In the genomic region with DNA sequence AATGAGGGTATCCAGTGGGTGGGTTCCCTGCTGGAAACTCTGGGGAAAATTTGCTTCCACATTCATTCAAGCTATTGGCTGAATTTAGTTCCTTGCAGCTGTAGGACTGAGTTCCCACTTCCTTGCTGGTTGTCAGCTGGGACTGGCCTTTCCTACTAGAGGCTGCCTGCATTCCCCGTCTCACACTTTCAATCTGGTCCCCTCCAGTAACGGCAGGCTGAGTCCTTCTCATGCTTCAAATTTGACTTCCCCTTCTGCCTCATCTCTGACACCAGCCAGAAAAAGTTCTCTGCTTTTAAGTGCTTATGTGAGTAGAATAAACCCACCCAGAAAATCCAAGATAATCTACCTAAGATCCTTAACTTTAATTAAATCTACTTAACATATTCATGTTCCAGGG, we compare ENCODE assay signal across 15 cellular contexts. TPM values are rescaled to one million over a fixed set of nuclear protein-coding genes. Genes with fewer than 3 reads are reported as not detected.
A peak's percentile ranks its signal among the peaks of the same experiment; 100 is the strongest.
DNase-seq lines count a peak whose midpoint lies in the region; ATAC-seq and TF ChIP-seq lines count a peak whose summit lies in the region.
"Had no signal": no experiment of that assay in that cellular context is flagged by ENCODE, and none has a peak within 500 bp of the region (broad histone marks: within the 10 kb centered on the region; RNA-seq: fewer than 3 reads in every experiment).

No MANE protein-coding gene starts in this region.

- intact Hi-C loops in OCI-LY7 (cut with micrococcal nuclease; ENCODE audit: unreplicated experiment): no loop called here

- CTCF ChIA-PET in OCI-LY7 (lab: Charles Lee; ENCODE audit: unreplicated experiment): no interaction called here

- BruUV-seq in OCI-LY7 (replicated peaks; lab: Mats Ljungman, UMichigan): no TSS peak

- no peak overlapping the region for H3K4me3 ChIP-seq in OCI-LY7 (ENCODE audit: low read depth, low read length, poor library complexity, severe bottlenecking)
- H3K4me3 ChIP-seq in fibroblast of pulmonary artery (replicated peaks; ENCODE audit: low read depth, low read length): peak overlapping the region; percentile 28
- no peak overlapping the region for H3K4me3 ChIP-seq in subcutaneous abdominal adipose tissue (ENCODE audit: low read depth in 1 of 5, low read length in 5 of 5)

- H3K27me3 ChIP-seq in subcutaneous abdominal adipose tissue (ENCODE audit: control insufficient read depth in 5 of 5, insufficient read depth in 4 of 5, low read length in 5 of 5): no peaks in the 10 kb centered on the region

- peak overlapping the region; percentile 28; the same call in 1 of the 2 replicates for H3K4me2 ChIP-seq in OCI-LY7 (ENCODE audit: low read length)

- peaks cover 92% of the 10 kb centered on the region for H3K4me1 Mint-ChIP-seq in activated T-cell treated with anti-CD3 and anti-CD28 coated beads, Interleukin-2, amount 50 U/mL, for 72 hours (ENCODE audit: low read depth)
- peaks cover 88% of the 10 kb centered on the region for H3K4me1 Mint-ChIP-seq in activated T-cell treated with anti-CD3 and anti-CD28 coated beads, Interleukin-2, amount 50 U/mL, for 24 hours (ENCODE audit: low read depth)

- peak overlapping the region in 1 of 5 donors; percentile 13 for H3K9ac ChIP-seq in subcutaneous abdominal adipose tissue (ENCODE audit: low read length in 5 of 5)

- peaks cover 91% of the 10 kb centered on the region for H3K79me2 ChIP-seq in OCI-LY7 (ENCODE audit: insufficient read depth, low read depth, low read length)

- no peaks in the 10 kb centered on the region for H3K9me2 ChIP-seq in OCI-LY7 (ENCODE audit: insufficient read depth, low read length)

- H4K20me1 ChIP-seq in OCI-LY7 (ENCODE audit: insufficient read depth, low read length): peaks cover 50% of the 10 kb centered on the region

- TF ChIP-seq CTCF in OCI-LY7 (conservative IDR thresholded peaks at IDR 0.05; ENCODE audit: low read length) (no peak), fibroblast of pulmonary artery (IDR thresholded peaks at IDR 0.05; ENCODE audit: low read length, missing control alignments) (no peak)

- H2AFZ ChIP-seq in OCI-LY7 (ENCODE audit: low read length): no peak overlapping the region

- peaks cover 19 to 39% of the 10 kb centered on the region in 2 donors for H3K36me3 Mint-ChIP-seq in activated T-cell treated with anti-CD3 and anti-CD28 coated beads, Interleukin-2, amount 50 U/mL, for 72 hours (ENCODE audit: insufficient read depth in 2 of 2)
- peaks cover 73% of the 10 kb centered on the region for H3K36me3 Mint-ChIP-seq in activated T-cell treated with anti-CD3 and anti-CD28 coated beads, Interleukin-2, amount 50 U/mL, for 24 hours (ENCODE audit: low read depth)

- peaks cover 10% of the 10 kb centered on the region; the same call in 1 of the 2 replicates for H3K9me3 ChIP-seq in OCI-LY7 (ENCODE audit: low read length)
- H3K9me3 ChIP-seq in subcutaneous abdominal adipose tissue (ENCODE audit: control insufficient read depth in 5 of 5, low read length in 5 of 5): no peaks in the 10 kb centered on the region

- peaks cover 47% of the 10 kb centered on the region for H3K36me3 ChIP-seq in OCI-LY7 (ENCODE audit: insufficient read depth, low read length)
- H3K36me3 ChIP-seq in subcutaneous abdominal adipose tissue (ENCODE audit: control insufficient read depth in 5 of 5, insufficient read depth in 5 of 5, low read length in 5 of 5): no peaks in the 10 kb centered on the region

- DNase-seq in activated T-cell treated with anti-CD3 and anti-CD28 coated beads, Interleukin-2, amount 50 U/mL, for 72 hours: no peak
- DNase-seq in activated T-cell treated with anti-CD3 and anti-CD28 coated beads, Interleukin-2, amount 50 U/mL, for 24 hours: no peak
- DNase-seq in OCI-LY7 (ENCODE audit: low spot score): no peak
- DNase-seq in fibroblast of pulmonary artery (ENCODE audit: low read depth): no peak
- DNase-seq in mucosa of gallbladder (ENCODE audit: low spot score): no peak
- no peak for DNase-seq in retina
- no peak for DNase-seq in DMS79 (lab: John Stamatoyannopoulos, UW)
- DNase-seq: activated CD8-positive, alpha-beta memory T cell treated with anti-CD3 and anti-CD28 coated beads, Interleukin-2, amount 50 U/mL, for 4 hours; Calu3; NCI-H1092 treated with DMSO at 0.1 percent for 48 hours; psoas muscle; stimulated activated CD4-positive, alpha-beta T cell treated with anti-CD3 and anti-CD28 coated beads, Interleukin-1b, Interleukin-23, amount 100 ng/mL, for 48 hours had no signal

- POLR2A ChIA-PET in OCI-LY7 (lab: Charles Lee): interaction anchor here (0.9 kb wide), 1 partner anchor 23 kb away, joined by 3 read pairs; no protein-coding TSS in a partner anchor

- ATAC-seq in activated T-cell treated with anti-CD3 and anti-CD28 coated beads, Interleukin-2, amount 50 U/mL, for 72 hours (replicated peaks in 1 of 2): no peak
- ATAC-seq: activated naive CD4-positive, alpha-beta T cell treated with anti-CD3 and anti-CD28 coated beads, Interleukin-2, amount 50 U/mL, for 72 hours; PC-3; psoas muscle had no signal

- H3K4me3 Mint-ChIP-seq in activated T-cell treated with anti-CD3 and anti-CD28 coated beads, Interleukin-2, amount 50 U/mL, for 72 hours: peak overlapping the region; percentile 14 to 42
- no peak overlapping the region for H3K4me3 Mint-ChIP-seq in activated T-cell treated with anti-CD3 and anti-CD28 coated beads, Interleukin-2, amount 50 U/mL, for 24 hours

- H3K27ac ChIP-seq in OCI-LY7 (ENCODE audit: low read depth, low read length, poor library complexity, severe bottlenecking): no peak overlapping the region
- peak overlapping the region; percentile 84 for H3K27ac ChIP-seq in subcutaneous abdominal adipose tissue (ENCODE audit: low read depth, low read length)
- H3K27ac ChIP-seq: psoas muscle had no signal

- H3K4me1 ChIP-seq in OCI-LY7 (ENCODE audit: insufficient read depth, low read length, poor library complexity, severe bottlenecking) (peaks cover 42% of the 10 kb centered on the region), subcutaneous abdominal adipose tissue (ENCODE audit: control insufficient read depth in 5 of 5, insufficient read depth in 5 of 5, low read length in 5 of 5) (peaks cover 16 to 62% (median 53%) of the 10 kb centered on the region in 5 donors)

- no peaks in the 10 kb centered on the region for H3K27me3 Mint-ChIP-seq in activated T-cell treated with anti-CD3 and anti-CD28 coated beads, Interleukin-2, amount 50 U/mL, for 72 hours (ENCODE audit: low read depth)
- no peaks in the 10 kb centered on the region for H3K27me3 Mint-ChIP-seq in activated T-cell treated with anti-CD3 and anti-CD28 coated beads, Interleukin-2, amount 50 U/mL, for 24 hours

- H3K9me3 Mint-ChIP-seq in activated T-cell treated with anti-CD3 and anti-CD28 coated beads, Interleukin-2, amount 50 U/mL, for 72 hours: peaks cover 0 to 2% of the 10 kb centered on the region in 2 donors
- H3K9me3 Mint-ChIP-seq in activated T-cell treated with anti-CD3 and anti-CD28 coated beads, Interleukin-2, amount 50 U/mL, for 24 hours: peaks cover under 1% of the 10 kb centered on the region

- H3K27ac Mint-ChIP-seq in activated T-cell treated with anti-CD3 and anti-CD28 coated beads, Interleukin-2, amount 50 U/mL, for 72 hours: no peak overlapping the region
- no peak overlapping the region for H3K27ac Mint-ChIP-seq in activated T-cell treated with anti-CD3 and anti-CD28 coated beads, Interleukin-2, amount 50 U/mL, for 24 hours

RNA-seq across cellular contexts. Expression of a gene that starts 4.4 kb away (rescaled TPM):
- 100 to 1,000 TPM; 168 to 184 TPM for total RNA-seq in activated T-cell treated with anti-CD3 and anti-CD28 coated beads, Interleukin-2, amount 50 U/mL, for 72 hours
- total RNA-seq in OCI-LY7 (2014; rRNA removed; shearing (Covaris generic)): 69.8 and 90.8 TPM in 2 replicates
- total RNA-seq in OCI-LY7 (2022) (164 and 174 TPM in 2 replicates), mucosa of gallbladder (91.6 TPM)
